Comparison of ENCODE assay signal across 10 cellular contexts in the genomic region with DNA sequence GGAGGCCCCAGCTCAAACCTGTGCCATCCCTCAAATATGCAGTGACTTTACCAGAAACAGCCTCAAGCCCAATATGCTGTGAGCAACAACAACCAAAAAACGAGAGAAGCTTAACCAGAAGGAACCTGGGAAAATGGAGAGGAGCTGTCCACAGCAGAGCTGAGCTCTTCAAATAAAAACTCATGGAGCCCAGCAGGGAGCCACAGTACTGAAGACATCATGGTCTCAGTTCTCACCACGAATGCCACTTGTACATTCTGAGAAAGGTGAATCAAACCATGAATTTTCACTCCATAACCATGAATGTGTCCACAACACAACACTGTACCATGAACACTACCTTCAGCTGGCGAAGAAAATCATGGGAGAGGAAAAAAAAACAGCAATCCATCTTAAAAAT. TPM values are rescaled to one million over a fixed set of nuclear protein-coding genes. Genes with fewer than 3 reads are reported as not detected.
"Had no signal": no experiment of that assay in that cellular context is flagged by ENCODE, and none has a peak within 500 bp of the region (broad histone marks: within the 10 kb centered on the region; RNA-seq: fewer than 3 reads in every experiment).

No MANE protein-coding gene starts in this region.

- H3K4me3 Mint-ChIP-seq: IgD-negative memory B cell had no signal

- H3K9ac ChIP-seq: GM23248 had no signal

- H3K27me3 Mint-ChIP-seq: IgD-negative memory B cell had no signal

- DNase-seq: GM23248, GOT3, H7, KG1 had no signal

- H2AFZ ChIP-seq: GM23248 had no signal

- H3K27ac ChIP-seq: GM23248 had no signal

- H3K36me3 ChIP-seq: HAP-1 had no signal

- H3K27ac Mint-ChIP-seq: IgD-negative memory B cell had no signal

- H3K9me3 ChIP-seq: HAP-1 had no signal

- ATAC-seq: HCT116, HepG2, K562 had no signal

- H3K4me3 ChIP-seq: GM23248, HAP-1, K562 had no signal

RNA-seq across cellular contexts. Expression of a gene that starts 50.5 kb away (rescaled TPM):
- total RNA-seq: GM23248, HT1080, K562 had no signal
- polyA plus RNA-seq: GM23248, K562 had no signal
